Comparison of ENCODE assay signal across 8 cellular contexts in genomic region chr15:78571382-78571781, GRCh38. TPM values are rescaled to one million over a fixed set of nuclear protein-coding genes. Genes with fewer than 3 reads are reported as not detected.
"Had no signal": no experiment of that assay in that cellular context is flagged by ENCODE, and none has a peak within 500 bp of the region (broad histone marks: within the 10 kb centered on the region; RNA-seq: fewer than 3 reads in every experiment).

No MANE protein-coding gene starts in this region.

- H3K36me3 Mint-ChIP-seq: IgD-negative memory B cell had no signal

- H3K4me2 ChIP-seq: GM23338 had no signal

- H3K4me3 Mint-ChIP-seq: GM23338, H9, IgD-negative memory B cell had no signal

- ATAC-seq: GM23338, HepG2 had no signal

- DNase-seq: H9, HCEC 1CT, KBM-7 had no signal

- H3K4me3 ChIP-seq: GM23338 had no signal

- H2AFZ ChIP-seq: GM23338 had no signal

- H3K27ac Mint-ChIP-seq: GM23338, H9, IgD-negative memory B cell had no signal

- H3K27ac ChIP-seq: HL-60 had no signal

RNA-seq across cellular contexts. Expression of gene CHRNA3, which starts 49.4 kb away (rescaled TPM):
- total RNA-seq: HepG2, HT1080 had no signal
